In genomic region chr2:172084734-172085459, GRCh38 we compare ENCODE assay signal across 1 cellular context.
TF ChIP-seq lines count a peak whose summit lies in the region.

No MANE protein-coding gene starts in this region.

TF ChIP-seq in HepG2, 621 proteins besides CTCF, POLR2A, EP300 and RAD21 (continued from another document and continues in another):
- TF ChIP-seq CERS6 (CRISPR knock-in tag; IDR thresholded peaks at IDR 0.05), result no peak
- TF ChIP-seq CHD4 (IDR thresholded peaks at IDR 0.05; ENCODE audit: borderline replicate concordance, low read length), result no peak
- no peak for TF ChIP-seq ZNF18 (CRISPR knock-in tag; IDR thresholded peaks at IDR 0.05; ENCODE audit: insufficient replicate concordance)
- TF ChIP-seq SP5 (CRISPR knock-in tag; IDR thresholded peaks at IDR 0.05; ENCODE audit: borderline replicate concordance, low read depth), result no peak
- peak; percentile 44; the same call in 1 of the 2 replicates for TF ChIP-seq ZBTB14 (CRISPR knock-in tag; IDR thresholded peaks at IDR 0.05)
- no peak for TF ChIP-seq ZNF883 (CRISPR knock-in tag; IDR thresholded peaks at IDR 0.05; ENCODE audit: not compliant biosample characterization)
- no peak; the same call in none of the 2 replicates for TF ChIP-seq RNF2 (conservative IDR thresholded peaks at IDR 0.05; ENCODE audit: low read depth)
- TF ChIP-seq MAZ (IDR thresholded peaks at IDR 0.05; ENCODE audit: borderline replicate concordance, low read depth, low read length), result no peak
- 0 out of 2 replicates have a peak, but pooled peaks have one; percentile 19 for TF ChIP-seq MAZ (CRISPR knock-in tag; IDR thresholded peaks at IDR 0.05; ENCODE audit: low read depth)
- no peak for TF ChIP-seq MIER2 (CRISPR knock-in tag; IDR thresholded peaks at IDR 0.05)
- no peak; the same call in 1 of the 2 replicates for TF ChIP-seq ZNF225 (CRISPR knock-in tag; IDR thresholded peaks at IDR 0.05)
- TF ChIP-seq LCORL (IDR thresholded peaks at IDR 0.05), result no peak
- no peak; the same call in 1 of the 2 replicates for TF ChIP-seq LCORL (CRISPR knock-in tag; IDR thresholded peaks at IDR 0.05)
- TF ChIP-seq ZBTB3 (CRISPR knock-in tag; IDR thresholded peaks at IDR 0.05; ENCODE audit: borderline replicate concordance, low read depth), result no peak
- no peak for TF ChIP-seq ZNF180 (CRISPR knock-in tag; IDR thresholded peaks at IDR 0.05; ENCODE audit: borderline replicate concordance, low read depth)
- TF ChIP-seq ZFP82 (CRISPR knock-in tag; IDR thresholded peaks at IDR 0.05; ENCODE audit: borderline replicate concordance), result peak; percentile 29; the same call in 1 of the 2 replicates
- TF ChIP-seq GPBP1L1 (CRISPR knock-in tag; IDR thresholded peaks at IDR 0.05), result no peak
- no peak for TF ChIP-seq MATR3 (CRISPR knock-in tag; IDR thresholded peaks at IDR 0.05)
- TF ChIP-seq POLR2AphosphoS5 (IDR thresholded peaks at IDR 0.05; ENCODE audit: low read depth, low read length), result no peak
- TF ChIP-seq ZNF354B (CRISPR knock-in tag; IDR thresholded peaks at IDR 0.05), result no peak
- TF ChIP-seq FOXA1 (IDR thresholded peaks at IDR 0.05), result no peak
- no peak for TF ChIP-seq FOXA1 (CRISPR knock-in tag; IDR thresholded peaks at IDR 0.05)
- TF ChIP-seq ZNF232 (CRISPR knock-in tag; IDR thresholded peaks at IDR 0.05; ENCODE audit: borderline replicate concordance), result peak; percentile 56; the same call in 1 of the 2 replicates
- no peak for TF ChIP-seq ATF7-NPFF (CRISPR knock-in tag; IDR thresholded peaks at IDR 0.05; ENCODE audit: low read depth)
- TF ChIP-seq ZNF282 (IDR thresholded peaks at IDR 0.05; ENCODE audit: partially characterized antibody), result no peak
- TF ChIP-seq ZNF510 (CRISPR knock-in tag; IDR thresholded peaks at IDR 0.05; ENCODE audit: low read depth), result no peak
- TF ChIP-seq DDIT3 (CRISPR knock-in tag; IDR thresholded peaks at IDR 0.05), result no peak
- TF ChIP-seq KMT2A (CRISPR knock-in tag; IDR thresholded peaks at IDR 0.05), result no peak; the same call in 1 of the 2 replicates
- TF ChIP-seq SNAPC2 (CRISPR knock-in tag; IDR thresholded peaks at IDR 0.05), result no peak; the same call in none of the 2 replicates
- no peak for TF ChIP-seq GLI4 (CRISPR knock-in tag; IDR thresholded peaks at IDR 0.05; ENCODE audit: borderline replicate concordance)
- no peak for TF ChIP-seq ZBTB39 (CRISPR knock-in tag; IDR thresholded peaks at IDR 0.05)
- no peak for TF ChIP-seq ZKSCAN8 (CRISPR knock-in tag; IDR thresholded peaks at IDR 0.05; ENCODE audit: borderline replicate concordance)
- no peak for TF ChIP-seq RERE (CRISPR knock-in tag; IDR thresholded peaks at IDR 0.05; ENCODE audit: low read depth)
- TF ChIP-seq JUND (CRISPR knock-in tag; IDR thresholded peaks at IDR 0.05), result no peak
- TF ChIP-seq THAP8 (CRISPR knock-in tag; IDR thresholded peaks at IDR 0.05; ENCODE audit: borderline replicate concordance), result no peak
- no peak for TF ChIP-seq ZFP36L1 (CRISPR knock-in tag; IDR thresholded peaks at IDR 0.05)
- no peak for TF ChIP-seq ARNT (IDR thresholded peaks at IDR 0.05)
- TF ChIP-seq ZNF503 (CRISPR knock-in tag; IDR thresholded peaks at IDR 0.05), result no peak
- 0 out of 2 replicates have a peak, but pooled peaks have one; percentile 39 for TF ChIP-seq ELF4 (CRISPR knock-in tag; IDR thresholded peaks at IDR 0.05; ENCODE audit: borderline replicate concordance)
- no peak for TF ChIP-seq ZNF143 (CRISPR knock-in tag; IDR thresholded peaks at IDR 0.05)
- TF ChIP-seq ZBTB26 (CRISPR knock-in tag; IDR thresholded peaks at IDR 0.05; ENCODE audit: borderline replicate concordance), result no peak
- peak; percentile 30; the same call in 1 of the 2 replicates for TF ChIP-seq PBX3 (CRISPR knock-in tag; IDR thresholded peaks at IDR 0.05; ENCODE audit: borderline replicate concordance)
- TF ChIP-seq SPEN (CRISPR knock-in tag; IDR thresholded peaks at IDR 0.05; ENCODE audit: low read depth), result no peak
- no peak for TF ChIP-seq DMAP1 (CRISPR knock-in tag; IDR thresholded peaks at IDR 0.05)
- TF ChIP-seq ZNF337 (CRISPR knock-in tag; IDR thresholded peaks at IDR 0.05; ENCODE audit: borderline replicate concordance, low read depth), result no peak
- TF ChIP-seq ZNF12 (CRISPR knock-in tag; IDR thresholded peaks at IDR 0.05), result peak; percentile 5; the same call in 1 of the 2 replicates
- TF ChIP-seq PAX8 (CRISPR knock-in tag; IDR thresholded peaks at IDR 0.05; ENCODE audit: borderline replicate concordance), result no peak; the same call in 1 of the 2 replicates
- peak; percentile 76 for TF ChIP-seq ZSCAN31 (CRISPR knock-in tag; IDR thresholded peaks at IDR 0.05; ENCODE audit: low read depth)
- TF ChIP-seq SIN3B (IDR thresholded peaks at IDR 0.05; ENCODE audit: low read length), result no peak
- TF ChIP-seq JUN (CRISPR knock-in tag; IDR thresholded peaks at IDR 0.05), result no peak
